In genomic region chr22:34072585-34072984, GRCh38 we compare ENCODE assay signal across 30 cellular contexts.
"Had no signal": no experiment of that assay in that cellular context is flagged by ENCODE, and none has a peak within 500 bp of the region (broad histone marks: within the 10 kb centered on the region; RNA-seq: fewer than 3 reads in every experiment).

No MANE protein-coding gene starts in this region.

- DNase-seq: heart right ventricle; kidney glomerular epithelial cell; left cardiac atrium; lower lobe of right lung; mammary epithelial cell; mesenchymal stem cell; naive B cell; natural killer cell; nephron progenitor cell; right lobe of liver; stimulated activated CD4-positive, alpha-beta T cell treated with anti-CD3 and anti-CD28 coated beads, Interleukin-1b, Interleukin-23, amount 100 ng/mL, for 48 hours; stimulated activated CD4-positive, alpha-beta T cell treated with anti-CD3 and anti-CD28 coated beads, Interleukin-2, amount 100 ng/mL, for 48 hours; stimulated activated CD4-positive, alpha-beta T cell treated with anti-CD3 and anti-CD28 coated beads, Interleukin-4, amount 100 ng/mL, for 4 hours; stimulated activated CD8-positive, alpha-beta memory T cell treated with anti-CD3 and anti-CD28 coated beads, Interleukin-4, amount 100 ng/mL, for 48 hours; stimulated activated naive CD4-positive, alpha-beta T cell treated with Interleukin-2 at 50 U/mL for 16 hours; stimulated activated naive CD8-positive, alpha-beta T cell treated with anti-CD3 and anti-CD28 coated beads, Interleukin-15, amount 100 ng/mL, for 72 hours; substantia nigra; testis; thyroid gland; trophoblast cell; upper lobe of right lung had no signal

- H3K27ac ChIP-seq: heart right ventricle, hepatocyte, lower lobe of right lung, neural progenitor cell, neutrophil, parathyroid adenoma, right atrium auricular region, right lobe of liver, testis, thyroid gland, upper lobe of right lung had no signal

- H3K36me3 Mint-ChIP-seq: naive B cell; natural killer cell; neural progenitor cell; stimulated activated memory B cell treated with anti-CD40 and anti-IgM and Interleukin-4, amounts not matched to agents 10 μg/mL and 1 μg/mL and 100 μg/mL, for 72 hours had no signal

- H3K27me3 ChIP-seq: hepatocyte, neural progenitor cell, neutrophil, right atrium auricular region, right lobe of liver, testis, thyroid gland, upper lobe of right lung had no signal

- H3K27ac Mint-ChIP-seq: natural killer cell; nephron progenitor cell; neural progenitor cell; progenitor cell of endocrine pancreas; stimulated activated memory B cell treated with anti-CD40 and anti-IgM and Interleukin-4, amounts not matched to agents 10 μg/mL and 1 μg/mL and 100 μg/mL, for 72 hours; stimulated activated naive CD8-positive, alpha-beta T cell treated with anti-CD3 and anti-CD28 coated beads, Interleukin-15, amount 100 ng/mL, for 72 hours had no signal

- H3K9me3 ChIP-seq: heart right ventricle, lower lobe of right lung, neutrophil, right atrium auricular region, right lobe of liver, testis, thyroid gland, upper lobe of right lung had no signal

- H3K4me3 Mint-ChIP-seq: naive B cell; natural killer cell; nephron progenitor cell; neural progenitor cell; stimulated activated memory B cell treated with anti-CD40 and anti-IgM and Interleukin-4, amounts not matched to agents 10 μg/mL and 1 μg/mL and 100 μg/mL, for 72 hours; stimulated activated naive CD8-positive, alpha-beta T cell treated with anti-CD3 and anti-CD28 coated beads, Interleukin-15, amount 100 ng/mL, for 72 hours had no signal

- H3K4me3 ChIP-seq: heart right ventricle, hepatocyte, lower lobe of right lung, neural progenitor cell, right atrium auricular region, right lobe of liver, smooth muscle cell, testis, thyroid gland, upper lobe of right lung had no signal

- H3K36me3 ChIP-seq: heart right ventricle, lower lobe of right lung, neural progenitor cell, neutrophil, right atrium auricular region, right lobe of liver, thyroid gland, upper lobe of right lung had no signal

- H3K4me1 ChIP-seq: heart right ventricle, lower lobe of right lung, neural progenitor cell, parathyroid adenoma, right atrium auricular region, right lobe of liver, testis, thyroid gland, upper lobe of right lung had no signal

- ATAC-seq: heart right ventricle; left cardiac atrium; left lobe of liver; lower lobe of right lung; natural killer cell; right lobe of liver; stimulated activated memory B cell treated with anti-CD40 and anti-IgM and Interleukin-4, amounts not matched to agents 10 μg/mL and 1 μg/mL and 100 μg/mL, for 72 hours; stimulated activated naive CD8-positive, alpha-beta T cell treated with anti-CD3 and anti-CD28 coated beads, Interleukin-15, amount 100 ng/mL, for 72 hours; upper lobe of right lung had no signal

- H3K4me1 Mint-ChIP-seq: naive B cell; natural killer cell; stimulated activated memory B cell treated with anti-CD40 and anti-IgM and Interleukin-4, amounts not matched to agents 10 μg/mL and 1 μg/mL and 100 μg/mL, for 72 hours; stimulated activated naive CD8-positive, alpha-beta T cell treated with anti-CD3 and anti-CD28 coated beads, Interleukin-15, amount 100 ng/mL, for 72 hours had no signal

- H3K9me3 Mint-ChIP-seq: naive B cell; nephron progenitor cell; neural progenitor cell; stimulated activated memory B cell treated with anti-CD40 and anti-IgM and Interleukin-4, amounts not matched to agents 10 μg/mL and 1 μg/mL and 100 μg/mL, for 72 hours; stimulated activated naive CD8-positive, alpha-beta T cell treated with anti-CD3 and anti-CD28 coated beads, Interleukin-15, amount 100 ng/mL, for 72 hours had no signal
